1 cellular context compared by ENCODE assay signal in genomic region chr18:21084511-21085078, GRCh38.
TF ChIP-seq lines count a peak whose summit lies in the region.

No MANE protein-coding gene starts in this region.

TF ChIP-seq in endothelial cell of umbilical vein, 7 proteins besides CTCF, POLR2A, EP300 and RAD21:
- peak; percentile 44 for TF ChIP-seq GATA2 (IDR thresholded peaks at IDR 0.05; ENCODE audit: insufficient read depth, insufficient read length, low read depth, low read length)
- TF ChIP-seq EZH2 (IDR thresholded peaks at IDR 0.05; ENCODE audit: borderline replicate concordance, low read depth, low read length, severe bottlenecking): no peak
- TF ChIP-seq FOS (IDR thresholded peaks at IDR 0.05; ENCODE audit: borderline replicate concordance, insufficient read depth, low read length): peak; percentile 24
